ENCODE assay signal across 9 cellular contexts in genomic region chr14:31421200-31421599, GRCh38. TPM values are rescaled to one million over a fixed set of nuclear protein-coding genes. Genes with fewer than 3 reads are reported as not detected.
DNase-seq lines count a peak whose midpoint lies in the region; ATAC-seq and TF ChIP-seq lines count a peak whose summit lies in the region.
"Had no signal": no experiment of that assay in that cellular context is flagged by ENCODE, and none has a peak within 500 bp of the region (broad histone marks: within the 10 kb centered on the region; RNA-seq: fewer than 3 reads in every experiment).

No MANE protein-coding gene starts in this region.

- H3K27ac ChIP-seq in left lung: peak overlapping the region; percentile 87 to 89
- H3K27ac ChIP-seq in testis: peak overlapping the region in 1 of 2 donors; percentile 82
- H3K27ac ChIP-seq in foreskin keratinocyte: no peak overlapping the region

- H3K36me3 Mint-ChIP-seq in activated naive CD4-positive, alpha-beta T cell treated with anti-CD3 and anti-CD28 coated beads for 36 hours (ENCODE audit: low read depth): no peaks in the 10 kb centered on the region
- peaks cover 2% of the 10 kb centered on the region for H3K36me3 Mint-ChIP-seq in activated B cell treated with CpG ODN at 0.5 μM for 24 hours (ENCODE audit: low read depth)

- TF ChIP-seq POLR2A in testis (IDR thresholded peaks at IDR 0.05): no peak

- H3K27me3 ChIP-seq in left lung (no peaks in the 10 kb centered on the region), testis (no peaks in the 10 kb centered on the region), foreskin keratinocyte (no peaks in the 10 kb centered on the region)
- H3K27me3 ChIP-seq: BE2C had no signal

- TF ChIP-seq CTCF in activated B cell treated with CpG ODN at 0.5 μM for 24 hours (IDR thresholded peaks at IDR 0.05): no peak
- TF ChIP-seq CTCF in left lung (IDR thresholded peaks at IDR 0.05): no peak
- no peak for TF ChIP-seq CTCF in testis (IDR thresholded peaks at IDR 0.05)
- no peak for TF ChIP-seq CTCF in foreskin keratinocyte (conservative IDR thresholded peaks at IDR 0.05)

- H3K9me3 ChIP-seq in left lung: no peaks in the 10 kb centered on the region
- no peaks in the 10 kb centered on the region for H3K9me3 ChIP-seq in testis
- H3K9me3 ChIP-seq: BE2C had no signal

- 61 to 67% methylated on average over 5 of the region's 5 CpGs for WGBS in testis, 2 donors

- H3K4me1 Mint-ChIP-seq in activated naive CD4-positive, alpha-beta T cell treated with anti-CD3 and anti-CD28 coated beads for 36 hours (ENCODE audit: low read depth): peaks cover 17% of the 10 kb centered on the region
- peaks cover 22% of the 10 kb centered on the region for H3K4me1 Mint-ChIP-seq in activated B cell treated with CpG ODN at 0.5 μM for 24 hours

- H3K4me1 ChIP-seq in left lung: peaks cover 15 to 32% of the 10 kb centered on the region in 2 donors
- H3K4me1 ChIP-seq in testis: peaks cover 6% of the 10 kb centered on the region
- no peaks in the 10 kb centered on the region for H3K4me1 ChIP-seq in foreskin keratinocyte

- H3K4me3 Mint-ChIP-seq in activated naive CD4-positive, alpha-beta T cell treated with anti-CD3 and anti-CD28 coated beads for 36 hours: peak overlapping the region; percentile 91
- H3K4me3 Mint-ChIP-seq in activated B cell treated with CpG ODN at 0.5 μM for 24 hours: peak overlapping the region; percentile 96

- H3K27me3 Mint-ChIP-seq in activated naive CD4-positive, alpha-beta T cell treated with anti-CD3 and anti-CD28 coated beads for 36 hours (ENCODE audit: low read depth): no peaks in the 10 kb centered on the region
- H3K27me3 Mint-ChIP-seq in activated B cell treated with CpG ODN at 0.5 μM for 24 hours: no peaks in the 10 kb centered on the region

- peak overlapping the region in 1 of 2 donors; percentile 76 for H3K4me3 ChIP-seq in left lung
- H3K4me3 ChIP-seq in testis: peak overlapping the region; percentile 90 to 94

- intact Hi-C loops in activated naive CD4-positive, alpha-beta T cell treated with anti-CD3 and anti-CD28 coated beads for 36 hours (cut with micrococcal nuclease): loop anchor here (1.0 kb wide), 1 partner anchor 395 kb away; the partner anchor contains the start of gene STRN3
- intact Hi-C loops in activated B cell treated with CpG ODN at 0.5 μM for 24 hours (cut with micrococcal nuclease) (loop anchor here (2.0 kb wide), 3 partner anchors 68 to 798 kb away; partner anchors contain the start of genes ARHGAP5, GPR33 and SCFD1), left lung (cut with DNase I) (no loop called here), testis (cut with DNase I; ENCODE audit: low total_unique reads) (no loop called here)

- peak overlapping the region; percentile 60 for H3K27ac Mint-ChIP-seq in activated naive CD4-positive, alpha-beta T cell treated with anti-CD3 and anti-CD28 coated beads for 36 hours
- peak overlapping the region; percentile 90 for H3K27ac Mint-ChIP-seq in activated B cell treated with CpG ODN at 0.5 μM for 24 hours

- POLR2A ChIA-PET in activated B cell treated with CpG ODN at 0.5 μM for 24 hours (lab: Charles Lee): interaction anchor here (1.1 to 2.8 kb wide), 9 partner anchors 10 to 799 kb away, joined by 3 to 25 read pairs (median 9); partner anchors contain the start of genes ARHGAP5, DTD2, HECTD1 and SCFD1

- DNase-seq in activated naive CD4-positive, alpha-beta T cell treated with anti-CD3 and anti-CD28 coated beads for 36 hours: no peak
- DNase-seq in activated naive CD4-positive, alpha-beta T cell (lab: John Stamatoyannopoulos, UW): no peak
- DNase-seq in activated B cell treated with CpG ODN at 0.5 μM for 24 hours: no peak
- no peak for DNase-seq in left lung
- no peak for DNase-seq in testis
- no peak for DNase-seq in DMS153 (lab: John Stamatoyannopoulos, UW)
- DNase-seq in foreskin keratinocyte: no peak

- H3K36me3 ChIP-seq in left lung: no peaks in the 10 kb centered on the region
- H3K36me3 ChIP-seq in testis (ENCODE audit: low read depth, missing control alignments): no peaks in the 10 kb centered on the region
- H3K36me3 ChIP-seq: BE2C had no signal

- CTCF ChIA-PET in activated naive CD4-positive, alpha-beta T cell treated with anti-CD3 and anti-CD28 coated beads for 36 hours (lab: Charles Lee): interaction anchor here (0.6 to 2.6 kb wide), 4 partner anchors 11 to 131 kb away, joined by 3 to 12 read pairs (median 3); no protein-coding TSS in a partner anchor
- CTCF ChIA-PET in activated B cell treated with CpG ODN at 0.5 μM for 24 hours (lab: Charles Lee): interaction anchor here (1.6 kb wide), 1 partner anchor 30 kb away, joined by 4 read pairs; no protein-coding TSS in a partner anchor

- H3K9me3 Mint-ChIP-seq in activated naive CD4-positive, alpha-beta T cell treated with anti-CD3 and anti-CD28 coated beads for 36 hours: no peaks in the 10 kb centered on the region
- H3K9me3 Mint-ChIP-seq in activated B cell treated with CpG ODN at 0.5 μM for 24 hours: no peaks in the 10 kb centered on the region

- ATAC-seq in activated B cell treated with CpG ODN at 0.5 μM for 24 hours (ENCODE audit: low read depth) (no peak), left lung (no peak), GM19395 (IDR thresholded peaks at IDR 0.05; ENCODE audit: unreplicated experiment) (no peak), foreskin keratinocyte (no peak)

RNA-seq across cellular contexts. Expression of gene HEATR5A, which starts 0.8 kb away (rescaled TPM):
- total RNA-seq in activated naive CD4-positive, alpha-beta T cell treated with anti-CD3 and anti-CD28 coated beads for 36 hours: 1 to 10 TPM; 3.5 to 6.0 TPM
- 11.1 and 13.2 TPM in 2 replicates for total RNA-seq in activated B cell treated with CpG ODN at 0.5 μM for 24 hours
- total RNA-seq in left lung: 10 to 100 TPM; 49.8 to 72.5 TPM
- 10 to 100 TPM; 33.0 to 39.8 TPM for total RNA-seq in testis
- 19.6 TPM for polyA plus RNA-seq in testis (ENCODE audit: insufficient read depth, low read depth, low replicate concordance)
- total RNA-seq in foreskin keratinocyte: 16.1 and 21.6 TPM in 2 replicates
- 6.5 and 6.9 TPM in 2 replicates for polyA plus RNA-seq in foreskin keratinocyte

RNA-seq across cellular contexts. Expression of gene DTD2, which starts 36.1 kb away (rescaled TPM):
- 10 to 100 TPM; 12.9 to 13.3 TPM for total RNA-seq in activated naive CD4-positive, alpha-beta T cell treated with anti-CD3 and anti-CD28 coated beads for 36 hours
- 19.8 and 21.3 TPM in 2 replicates for total RNA-seq in activated B cell treated with CpG ODN at 0.5 μM for 24 hours
- total RNA-seq in left lung: 10 to 100 TPM; 19.8 to 24.6 TPM
- total RNA-seq in testis: 10 to 100 TPM; 56.7 to 64.9 TPM
- 16.5 TPM for polyA plus RNA-seq in testis (ENCODE audit: insufficient read depth, low read depth, low replicate concordance)
- total RNA-seq in foreskin keratinocyte: 26.2 and 32.1 TPM in 2 replicates
- polyA plus RNA-seq in foreskin keratinocyte: 9.8 and 9.9 TPM in 2 replicates

Comparison
In these comparisons a context has a peak if more than half of its experiments do, and no peak if none do; other contexts are left out.
1. intact Hi-C loops: an anchor here in activated naive CD4-positive, alpha-beta T cell treated with anti-CD3 and anti-CD28 coated beads for 36 hours (1.0 kb wide) and activated B cell treated with CpG ODN at 0.5 μM for 24 hours (2.0 kb wide); none called in left lung and testis.